8 cellular contexts compared by ENCODE assay signal in the genomic region with DNA sequence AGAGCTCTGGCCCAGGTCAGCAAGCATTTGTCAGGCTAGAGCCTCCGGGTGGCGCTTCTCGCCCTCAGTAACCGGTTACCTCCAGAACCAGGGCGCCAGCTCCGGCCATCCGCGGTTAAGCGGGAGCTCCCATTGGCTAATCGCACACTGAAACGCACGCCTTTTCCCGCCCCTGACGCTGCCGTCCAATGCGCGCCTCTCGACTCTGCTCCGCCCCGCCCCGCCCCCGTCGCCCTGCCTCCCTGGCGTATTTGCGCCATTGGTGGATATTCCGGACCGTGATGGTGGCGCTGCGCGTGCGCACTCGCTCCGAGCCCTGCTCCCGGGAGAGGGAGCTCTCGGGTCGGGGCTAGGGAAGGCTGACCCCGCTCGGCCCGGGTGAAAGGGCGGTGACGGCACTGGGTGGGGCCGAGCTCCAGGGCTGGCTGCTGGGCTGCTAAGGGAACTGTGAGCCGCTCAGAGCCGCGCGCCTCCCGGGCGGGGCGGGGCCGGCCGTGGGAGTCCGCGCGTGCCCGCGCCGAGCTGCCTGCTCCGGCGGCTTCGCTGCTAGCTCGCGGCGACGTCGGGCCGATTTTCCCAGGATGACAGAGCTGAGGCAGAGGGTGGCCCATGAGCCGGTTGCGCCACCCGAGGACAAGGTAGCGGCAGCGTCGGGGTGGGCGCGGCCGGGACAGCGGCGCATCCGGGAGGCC. TPM values are rescaled to one million over a fixed set of nuclear protein-coding genes. Genes with fewer than 3 reads are reported as not detected.
A peak's percentile ranks its signal among the peaks of the same experiment; 100 is the strongest.
DNase-seq lines count a peak whose midpoint lies in the region; ATAC-seq and TF ChIP-seq lines count a peak whose summit lies in the region.

CDS2 (plus strand) TSS at position 497 of the 692 bp plus-strand sequence; CDS start at position 582, 85 bp downstream.

- no peaks in the 10 kb centered on the region for H3K9me3 Mint-ChIP-seq in activated CD4-positive, alpha-beta T cell treated with anti-CD3 and anti-CD28 coated beads, Interleukin-2, amount 10 ng/mL, durations not matched to agents 24 days and 14 days

- peaks cover 46% of the 10 kb centered on the region for H3K4me1 Mint-ChIP-seq in activated CD4-positive, alpha-beta T cell treated with anti-CD3 and anti-CD28 coated beads, Interleukin-2, amount 10 ng/mL, durations not matched to agents 24 days and 14 days

- peak within 1 kb of the TSS; percentile 95 for H3K4me3 Mint-ChIP-seq in activated CD4-positive, alpha-beta T cell treated with anti-CD3 and anti-CD28 coated beads, Interleukin-2, amount 10 ng/mL, durations not matched to agents 24 days and 14 days

- peak within 1 kb of the TSS; percentile 87 for H3K27ac ChIP-seq in C4-2B
- H3K27ac ChIP-seq in coronary artery: peak within 1 kb of the TSS; percentile 98 to 99
- peak within 1 kb of the TSS; percentile 93 for H3K27ac ChIP-seq in layer of hippocampus (ENCODE audit: low read depth, low read length)

- H3K27me3 Mint-ChIP-seq in activated CD4-positive, alpha-beta T cell treated with anti-CD3 and anti-CD28 coated beads, Interleukin-2, amount 10 ng/mL, durations not matched to agents 24 days and 14 days: no peaks in the 10 kb centered on the region

- H3K27me3 ChIP-seq in layer of hippocampus (ENCODE audit: control insufficient read depth, insufficient read depth, low read length): no peaks in the 10 kb centered on the region

- ATAC-seq in GM19328 (IDR thresholded peaks at IDR 0.05; ENCODE audit: unreplicated experiment) (peak; percentile 93), HG03520 (IDR thresholded peaks at IDR 0.05; ENCODE audit: unreplicated experiment) (peak; percentile 80)

- DNase-seq in NCI-H526 treated with DMSO at 0.1 percent for 48 hours (lab: John Stamatoyannopoulos, UW) (peak; percentile 99), coronary artery (ENCODE audit: low spot score) (peak; percentile 100)
- peak; percentile 100 for DNase-seq in activated CD4-positive, alpha-beta T cell treated with anti-CD3 and anti-CD28 coated beads, Interleukin-2, amount 10 ng/mL, durations not matched to agents 24 days and 14 days
- peak; percentile 100 for DNase-seq in stimulated activated CD4-positive, alpha-beta T cell treated with anti-CD3 and anti-CD28 coated beads, Interleukin-1b, Interleukin-23, amount 100 ng/mL, for 4 hours (ENCODE audit: low read depth in 2 of 2)

- intact Hi-C loops in activated CD4-positive, alpha-beta T cell treated with anti-CD3 and anti-CD28 coated beads, Interleukin-2, amount 10 ng/mL, durations not matched to agents 24 days and 14 days (cut with micrococcal nuclease): loop anchor here (1.0 to 10.0 kb wide), 6 partner anchors 7 to 718 kb away; partner anchors contain the start of gene PCNA

- peak within 1 kb of the TSS; percentile 98 for H3K27ac Mint-ChIP-seq in activated CD4-positive, alpha-beta T cell treated with anti-CD3 and anti-CD28 coated beads, Interleukin-2, amount 10 ng/mL, durations not matched to agents 24 days and 14 days

- H3K36me3 Mint-ChIP-seq in activated CD4-positive, alpha-beta T cell treated with anti-CD3 and anti-CD28 coated beads, Interleukin-2, amount 10 ng/mL, durations not matched to agents 24 days and 14 days (ENCODE audit: low read depth): peaks cover 19% of the 10 kb centered on the region

- TF ChIP-seq CTCF in C4-2B (conservative IDR thresholded peaks at IDR 0.05) (peak; percentile 85), coronary artery (IDR thresholded peaks at IDR 0.05) (peak; percentile 22)

- peak within 1 kb of the TSS; percentile 92 for H3K4me3 ChIP-seq in coronary artery

RNA-seq across cellular contexts. Expression of gene CDS2, which starts in this region (rescaled TPM):
- 34.7 and 39.2 TPM in 2 replicates for total RNA-seq in activated CD4-positive, alpha-beta T cell treated with anti-CD3 and anti-CD28 coated beads, Interleukin-2, amount 10 ng/mL, durations not matched to agents 24 days and 14 days

Comparison
In these comparisons a context has a peak if more than half of its experiments do, and no peak if none do; other contexts are left out.
1. Peak in every context shown above with its lines: DNase-seq, ATAC-seq, H3K4me3 ChIP-seq and H3K27ac ChIP-seq.